7 cellular contexts compared by ENCODE assay signal in genomic region chr20:50518270-50518721, GRCh38. TPM values are rescaled to one million over a fixed set of nuclear protein-coding genes. Genes with fewer than 3 reads are reported as not detected.
A peak's percentile ranks its signal among the peaks of the same experiment; 100 is the strongest.
DNase-seq lines count a peak whose midpoint lies in the region; ATAC-seq, FAIRE-seq and TF ChIP-seq lines count a peak whose summit lies in the region.

No MANE protein-coding gene starts in this region.

- H3K27ac ChIP-seq in esophagus squamous epithelium (peak overlapping the region; percentile 67 to 97 (median 77)), smooth muscle cell (ENCODE audit: low read depth) (peak overlapping the region; percentile 91)

- FAIRE-seq in GM19239 (lab: Jason Lieb, UNC) = peak; percentile 14

- no peak overlapping the region for H2AFZ ChIP-seq in smooth muscle cell (ENCODE audit: low read depth)

- H3K27me3 ChIP-seq in esophagus squamous epithelium (no peaks in the 10 kb centered on the region), smooth muscle cell (ENCODE audit: low read depth) (no peaks in the 10 kb centered on the region)

- 13% methylated on average over 4 of the region's 4 CpGs for WGBS in esophagus squamous epithelium, 2 donors
- 8% methylated on average over 4 of the region's 4 CpGs for WGBS in smooth muscle cell (ENCODE audit: low lambda C conversion rate)

- peak overlapping the region; percentile 80 for H3K4me2 ChIP-seq in smooth muscle cell

- peak overlapping the region; percentile 56 for H3K9ac ChIP-seq in smooth muscle cell (ENCODE audit: low read depth)

- H3K79me2 ChIP-seq in smooth muscle cell (ENCODE audit: low read depth) = peaks cover 86% of the 10 kb centered on the region

- peak overlapping the region; percentile 95 for H3K27ac Mint-ChIP-seq in T-helper 1 cell treated with Interleukin-12 subunit alpha and Interleukin-12 subunit beta and Interleukin-4 antibody, amounts not matched to agents 30 μg/mL and 1 μg/mL, for 36 hours
- no peak overlapping the region for H3K27ac Mint-ChIP-seq in endothelial cell (ENCODE audit: unreplicated experiment)

- no peak for TF ChIP-seq POLR2A in esophagus squamous epithelium (IDR thresholded peaks at IDR 0.05)

- H3K4me3 ChIP-seq in esophagus squamous epithelium (peak overlapping the region in 1 of 4 donors; percentile 33), smooth muscle cell (peak overlapping the region; percentile 25)

- no peaks in the 10 kb centered on the region for H3K36me3 ChIP-seq in esophagus squamous epithelium
- H3K36me3 ChIP-seq in smooth muscle cell (ENCODE audit: low read depth) = no peaks in the 10 kb centered on the region

- peak overlapping the region; percentile 84 for H3K4me3 Mint-ChIP-seq in T-helper 1 cell treated with Interleukin-12 subunit alpha and Interleukin-12 subunit beta and Interleukin-4 antibody, amounts not matched to agents 30 μg/mL and 1 μg/mL, for 36 hours
- no peak overlapping the region for H3K4me3 Mint-ChIP-seq in endothelial cell (ENCODE audit: unreplicated experiment)

- H3K27me3 Mint-ChIP-seq in T-helper 1 cell treated with Interleukin-12 subunit alpha and Interleukin-12 subunit beta and Interleukin-4 antibody, amounts not matched to agents 30 μg/mL and 1 μg/mL, for 36 hours (ENCODE audit: low read depth) = no peaks in the 10 kb centered on the region
- H3K27me3 Mint-ChIP-seq in endothelial cell (ENCODE audit: unreplicated experiment) = no peaks in the 10 kb centered on the region

- no peaks in the 10 kb centered on the region for H3K9me3 Mint-ChIP-seq in T-helper 1 cell treated with Interleukin-12 subunit alpha and Interleukin-12 subunit beta and Interleukin-4 antibody, amounts not matched to agents 30 μg/mL and 1 μg/mL, for 36 hours
- no peaks in the 10 kb centered on the region for H3K9me3 Mint-ChIP-seq in endothelial cell (ENCODE audit: unreplicated experiment)

- no peak for TF ChIP-seq CTCF in esophagus squamous epithelium (IDR thresholded peaks at IDR 0.05)
- TF ChIP-seq CTCF in smooth muscle cell (IDR thresholded peaks at IDR 0.05; ENCODE audit: borderline replicate concordance, insufficient read depth, poor library complexity, severe bottlenecking) = no peak
- TF ChIP-seq CTCF in endothelial cell (IDR thresholded peaks at IDR 0.05; ENCODE audit: unreplicated experiment) = no peak

- H3K4me1 Mint-ChIP-seq in T-helper 1 cell treated with Interleukin-12 subunit alpha and Interleukin-12 subunit beta and Interleukin-4 antibody, amounts not matched to agents 30 μg/mL and 1 μg/mL, for 36 hours (ENCODE audit: low read depth) = peaks cover 80% of the 10 kb centered on the region
- peaks cover 38% of the 10 kb centered on the region for H3K4me1 Mint-ChIP-seq in endothelial cell (ENCODE audit: unreplicated experiment)

- H3K36me3 Mint-ChIP-seq in T-helper 1 cell treated with Interleukin-12 subunit alpha and Interleukin-12 subunit beta and Interleukin-4 antibody, amounts not matched to agents 30 μg/mL and 1 μg/mL, for 36 hours (ENCODE audit: low read depth) = peaks cover 32% of the 10 kb centered on the region
- no peaks in the 10 kb centered on the region for H3K36me3 Mint-ChIP-seq in endothelial cell (ENCODE audit: low read depth, unreplicated experiment)

- peaks cover 99% of the 10 kb centered on the region for H4K20me1 ChIP-seq in smooth muscle cell (ENCODE audit: low read depth)

- H3F3A ChIP-seq in smooth muscle cell (ENCODE audit: low read depth) = peaks cover 23% of the 10 kb centered on the region

- intact Hi-C loops in esophagus squamous epithelium (cut with DNase I) = no loop called here

- ATAC-seq in HG02973 (IDR thresholded peaks at IDR 0.05; ENCODE audit: unreplicated experiment) = no peak

- DNase-seq in GM19239 (ENCODE audit: insufficient read length, low spot score) (no peak), esophagus squamous epithelium (lab: John Stamatoyannopoulos, UW) (no peak), smooth muscle cell (lab: John Stamatoyannopoulos, UW; ENCODE audit: unreplicated experiment) (no peak), cerebellar cortex (ENCODE audit: low spot score) (no peak), endothelial cell (ENCODE audit: low spot score) (no peak)

- H3K4me1 ChIP-seq in esophagus squamous epithelium (peaks cover 49 to 100% (median 65%) of the 10 kb centered on the region in 3 donors), smooth muscle cell (ENCODE audit: low read depth) (peaks cover 25% of the 10 kb centered on the region)

- H3K9me3 ChIP-seq in esophagus squamous epithelium = no peaks in the 10 kb centered on the region
- no peaks in the 10 kb centered on the region for H3K9me3 ChIP-seq in smooth muscle cell (replicated peaks; ENCODE audit: low read depth)

RNA-seq across cellular contexts. Expression of gene PTPN1, which starts 8.1 kb away (rescaled TPM):
- 10 to 100 TPM; 23.6 to 30.6 (median 29.0) TPM for total RNA-seq in esophagus squamous epithelium
- 28.9 and 35.6 TPM in 2 replicates for total RNA-seq in smooth muscle cell
- polyA plus RNA-seq in smooth muscle cell = 16.1 and 19.4 TPM in 2 replicates
- 46.0 TPM for total RNA-seq in endothelial cell (ENCODE audit: unreplicated experiment)
